In the genomic region with DNA sequence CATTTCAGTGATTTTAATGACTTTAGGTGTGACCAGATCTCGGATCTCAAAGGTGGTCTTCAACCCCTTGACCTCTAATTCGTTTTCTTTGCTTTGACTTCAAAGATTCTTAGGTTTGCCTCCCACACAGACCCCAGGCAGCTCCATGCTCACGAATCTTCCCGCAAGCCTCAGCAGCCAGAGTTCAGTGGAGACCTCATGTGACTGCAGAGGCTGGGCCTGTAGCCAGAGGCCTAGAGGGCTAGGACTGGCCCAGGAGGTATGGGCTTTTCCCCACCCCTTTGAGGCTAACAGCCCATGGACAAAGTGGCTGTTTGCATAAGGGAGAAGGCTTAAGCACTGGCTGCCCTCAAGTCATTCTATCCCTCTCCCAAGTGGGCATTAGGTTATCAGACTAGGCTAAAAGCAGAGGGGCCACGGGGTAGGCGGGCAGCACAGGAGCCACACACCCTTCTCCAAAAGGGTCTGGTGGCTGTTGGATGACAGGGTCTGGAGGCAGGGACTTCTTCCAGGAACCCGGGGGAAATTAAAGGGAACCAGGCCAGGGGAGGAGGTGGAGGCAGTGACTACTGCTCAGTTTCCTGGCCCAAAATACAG, we compare ENCODE assay signal across 17 cellular contexts. TPM values are rescaled to one million over a fixed set of nuclear protein-coding genes. Genes with fewer than 3 reads are reported as not detected.
DNase-seq lines count a peak whose midpoint lies in the region; ATAC-seq and TF ChIP-seq lines count a peak whose summit lies in the region.
"Had no signal": no experiment of that assay in that cellular context is flagged by ENCODE, and none has a peak within 500 bp of the region (broad histone marks: within the 10 kb centered on the region; RNA-seq: fewer than 3 reads in every experiment).

No MANE protein-coding gene starts in this region.

- H3K4me1 Mint-ChIP-seq in activated naive CD4-positive, alpha-beta T cell treated with anti-CD3 and anti-CD28 coated beads for 36 hours (ENCODE audit: low read depth): peaks cover 19% of the 10 kb centered on the region
- H3K4me1 Mint-ChIP-seq in activated CD4-positive, alpha-beta memory T cell treated with anti-CD3 and anti-CD28 coated beads, Interleukin-2, amount 10 ng/mL, durations not matched to agents 7 days and 5 days: peaks cover 27% of the 10 kb centered on the region

- peak overlapping the region; percentile 9 for H3K4me3 Mint-ChIP-seq in activated naive CD4-positive, alpha-beta T cell treated with anti-CD3 and anti-CD28 coated beads for 36 hours
- H3K4me3 Mint-ChIP-seq in activated CD4-positive, alpha-beta memory T cell treated with anti-CD3 and anti-CD28 coated beads, Interleukin-2, amount 10 ng/mL, durations not matched to agents 7 days and 5 days: peak overlapping the region; percentile 21
- H3K4me3 Mint-ChIP-seq: endodermal cell, T-helper 17 cell had no signal

- intact Hi-C loops in activated naive CD4-positive, alpha-beta T cell treated with anti-CD3 and anti-CD28 coated beads for 36 hours (cut with micrococcal nuclease): no loop called here

- TF ChIP-seq CTCF in fibroblast of pulmonary artery (IDR thresholded peaks at IDR 0.05; ENCODE audit: low read length, missing control alignments): no peak

- ATAC-seq in GM18511 (IDR thresholded peaks at IDR 0.05; ENCODE audit: unreplicated experiment) (no peak), HG02678 (IDR thresholded peaks at IDR 0.05; ENCODE audit: unreplicated experiment) (no peak)
- ATAC-seq: lower lobe of right lung, T-helper 17 cell had no signal

- no peak overlapping the region for H3K4me3 ChIP-seq in fibroblast of pulmonary artery (replicated peaks; ENCODE audit: low read depth, low read length)
- no peak overlapping the region for H3K4me3 ChIP-seq in subcutaneous abdominal adipose tissue (ENCODE audit: low read depth in 1 of 5, low read length in 5 of 5)
- H3K4me3 ChIP-seq: lower lobe of right lung had no signal

- H3K36me3 Mint-ChIP-seq in activated naive CD4-positive, alpha-beta T cell treated with anti-CD3 and anti-CD28 coated beads for 36 hours (ENCODE audit: low read depth): peaks cover 33% of the 10 kb centered on the region
- H3K36me3 Mint-ChIP-seq in activated CD4-positive, alpha-beta memory T cell treated with anti-CD3 and anti-CD28 coated beads, Interleukin-2, amount 10 ng/mL, durations not matched to agents 7 days and 5 days (ENCODE audit: low read depth): peaks cover 58% of the 10 kb centered on the region

- peak overlapping the region in 2 of 5 donors; percentile 4 to 63 for H3K9ac ChIP-seq in subcutaneous abdominal adipose tissue (ENCODE audit: low read length in 5 of 5)

- H3K27me3 Mint-ChIP-seq in activated naive CD4-positive, alpha-beta T cell treated with anti-CD3 and anti-CD28 coated beads for 36 hours (ENCODE audit: low read depth): no peaks in the 10 kb centered on the region
- no peaks in the 10 kb centered on the region for H3K27me3 Mint-ChIP-seq in activated CD4-positive, alpha-beta memory T cell treated with anti-CD3 and anti-CD28 coated beads, Interleukin-2, amount 10 ng/mL, durations not matched to agents 7 days and 5 days
- H3K27me3 Mint-ChIP-seq: T-helper 17 cell had no signal

- peaks cover 0 to 64% (median 62%) of the 10 kb centered on the region in 5 donors for H3K36me3 ChIP-seq in subcutaneous abdominal adipose tissue (ENCODE audit: control insufficient read depth in 5 of 5, insufficient read depth in 5 of 5, low read length in 5 of 5)

- no peaks in the 10 kb centered on the region for H3K27me3 ChIP-seq in subcutaneous abdominal adipose tissue (ENCODE audit: control insufficient read depth in 5 of 5, insufficient read depth in 4 of 5, low read length in 5 of 5)

- peak overlapping the region; percentile 63 for H3K27ac Mint-ChIP-seq in activated naive CD4-positive, alpha-beta T cell treated with anti-CD3 and anti-CD28 coated beads for 36 hours
- no peak overlapping the region for H3K27ac Mint-ChIP-seq in activated CD4-positive, alpha-beta memory T cell treated with anti-CD3 and anti-CD28 coated beads, Interleukin-2, amount 10 ng/mL, durations not matched to agents 7 days and 5 days
- H3K27ac Mint-ChIP-seq: endodermal cell, T-helper 17 cell had no signal

- H3K27ac ChIP-seq in subcutaneous abdominal adipose tissue (ENCODE audit: low read depth, low read length): peak overlapping the region; percentile 24
- H3K27ac ChIP-seq: lower lobe of right lung had no signal

- POLR2A ChIA-PET in activated CD4-positive, alpha-beta memory T cell treated with anti-CD3 and anti-CD28 coated beads, Interleukin-2, amount 10 ng/mL, durations not matched to agents 7 days and 5 days (lab: Charles Lee): interaction anchor here (0.9 to 5.1 kb wide), 6 partner anchors 8 to 129 kb away, joined by 3 to 99 read pairs (median 4); a partner anchor contains a TSS

- no peaks in the 10 kb centered on the region for H3K9me3 Mint-ChIP-seq in activated naive CD4-positive, alpha-beta T cell treated with anti-CD3 and anti-CD28 coated beads for 36 hours
- no peaks in the 10 kb centered on the region for H3K9me3 Mint-ChIP-seq in activated CD4-positive, alpha-beta memory T cell treated with anti-CD3 and anti-CD28 coated beads, Interleukin-2, amount 10 ng/mL, durations not matched to agents 7 days and 5 days
- H3K9me3 Mint-ChIP-seq: endodermal cell had no signal

- DNase-seq in activated naive CD4-positive, alpha-beta T cell treated with anti-CD3 and anti-CD28 coated beads for 36 hours: no peak
- no peak for DNase-seq in activated naive CD4-positive, alpha-beta T cell treated with anti-CD3 and anti-CD28 coated beads, Interleukin-2, amount 50 U/mL, for 16 hours
- DNase-seq in activated CD4-positive, alpha-beta memory T cell treated with anti-CD3 and anti-CD28 coated beads, Interleukin-2, amount 10 ng/mL, durations not matched to agents 7 days and 5 days: no peak
- DNase-seq in fibroblast of pulmonary artery (ENCODE audit: low read depth): peak; percentile 39
- no peak for DNase-seq in activated effector memory CD4-positive, alpha-beta T cell treated with anti-CD3 and anti-CD28 coated beads, Interleukin-2, amount 50 U/mL, for 16 hours
- DNase-seq: ACHN; endodermal cell; NCI-H2171 treated with DMSO at 0.1 percent for 48 hours; nucleus accumbens; stimulated activated CD4-positive, alpha-beta T cell treated with anti-CD3 and anti-CD28 coated beads, Interleukin-12 subunit alpha, Interleukin-12 subunit beta, amount 100 ng/mL, for 4 hours; T-helper 17 cell had no signal

- H3K4me1 ChIP-seq in subcutaneous abdominal adipose tissue (ENCODE audit: control insufficient read depth in 5 of 5, insufficient read depth in 5 of 5, low read length in 5 of 5): peaks cover 6 to 47% (median 39%) of the 10 kb centered on the region in 5 donors

- no peaks in the 10 kb centered on the region for H3K9me3 ChIP-seq in subcutaneous abdominal adipose tissue (ENCODE audit: control insufficient read depth in 5 of 5, low read length in 5 of 5)
- H3K9me3 ChIP-seq: lower lobe of right lung had no signal

- CTCF ChIA-PET in activated naive CD4-positive, alpha-beta T cell treated with anti-CD3 and anti-CD28 coated beads for 36 hours (lab: Charles Lee): interaction anchor here (1.3 to 2.1 kb wide), 2 partner anchors 13 to 39 kb away, joined by 5 read pairs; no protein-coding TSS in a partner anchor
- CTCF ChIA-PET in activated CD4-positive, alpha-beta memory T cell treated with anti-CD3 and anti-CD28 coated beads, Interleukin-2, amount 10 ng/mL, durations not matched to agents 7 days and 5 days (lab: Charles Lee): no interaction called here

RNA-seq across cellular contexts. Expression of a gene that starts 2.9 kb away (rescaled TPM):
- total RNA-seq in activated naive CD4-positive, alpha-beta T cell treated with anti-CD3 and anti-CD28 coated beads for 36 hours: 10 to 100 TPM; 40.8 to 43.9 TPM
- total RNA-seq in activated CD4-positive, alpha-beta memory T cell treated with anti-CD3 and anti-CD28 coated beads, Interleukin-2, amount 10 ng/mL, durations not matched to agents 7 days and 5 days: 10 to 100 TPM; 38.7 to 40.3 TPM

RNA-seq across cellular contexts. Expression of a gene that starts 3.6 kb away (rescaled TPM):
- total RNA-seq in activated naive CD4-positive, alpha-beta T cell treated with anti-CD3 and anti-CD28 coated beads for 36 hours: 10 to 100 TPM; 62.0 to 65.4 TPM
- total RNA-seq in activated CD4-positive, alpha-beta memory T cell treated with anti-CD3 and anti-CD28 coated beads, Interleukin-2, amount 10 ng/mL, durations not matched to agents 7 days and 5 days: 100 to 1,000 TPM; 102 to 107 TPM

RNA-seq across cellular contexts. Expression of a gene that starts 18.4 kb away (rescaled TPM):
- total RNA-seq in activated naive CD4-positive, alpha-beta T cell treated with anti-CD3 and anti-CD28 coated beads for 36 hours: under 1 TPM; 0.64 to 0.86 TPM
- total RNA-seq in activated CD4-positive, alpha-beta memory T cell treated with anti-CD3 and anti-CD28 coated beads, Interleukin-2, amount 10 ng/mL, durations not matched to agents 7 days and 5 days: not detected

RNA-seq across cellular contexts. Expression of a gene that starts 18.8 kb away (rescaled TPM):
- 10 to 100 TPM; 20.9 to 21.6 TPM for total RNA-seq in activated naive CD4-positive, alpha-beta T cell treated with anti-CD3 and anti-CD28 coated beads for 36 hours
- 10 to 100 TPM; 44.2 TPM for total RNA-seq in activated CD4-positive, alpha-beta memory T cell treated with anti-CD3 and anti-CD28 coated beads, Interleukin-2, amount 10 ng/mL, durations not matched to agents 7 days and 5 days

RNA-seq across cellular contexts. Expression of a gene that starts 30.5 kb away (rescaled TPM):
- total RNA-seq in activated naive CD4-positive, alpha-beta T cell treated with anti-CD3 and anti-CD28 coated beads for 36 hours: not detected
- total RNA-seq in activated CD4-positive, alpha-beta memory T cell treated with anti-CD3 and anti-CD28 coated beads, Interleukin-2, amount 10 ng/mL, durations not matched to agents 7 days and 5 days: not detected
- total RNA-seq: endodermal cell, lower lobe of right lung, OCI-LY7, T-helper 17 cell, urinary bladder had no signal
